ENCODE assay signal across 8 cellular contexts in genomic region chr1:86507935-86508582, GRCh38. TPM values are rescaled to one million over a fixed set of nuclear protein-coding genes. Genes with fewer than 3 reads are reported as not detected.
DNase-seq lines count a peak whose midpoint lies in the region; ATAC-seq, FAIRE-seq and TF ChIP-seq lines count a peak whose summit lies in the region.

No MANE protein-coding gene starts in this region.

- no peak overlapping the region for H3K4me3 Mint-ChIP-seq in CD4-positive, alpha-beta T cell
- H3K4me3 Mint-ChIP-seq in progenitor cell of endocrine pancreas (ENCODE audit: low read depth), result no peak overlapping the region

- H3K36me3 Mint-ChIP-seq in CD4-positive, alpha-beta T cell (ENCODE audit: low read depth), result no peaks in the 10 kb centered on the region
- H3K36me3 Mint-ChIP-seq in progenitor cell of endocrine pancreas (ENCODE audit: insufficient read depth), result no peaks in the 10 kb centered on the region

- DNase-seq in CD4-positive, alpha-beta T cell, result no peak
- DNase-seq in GM18507 (ENCODE audit: extremely low spot score, insufficient read length, low read depth) (no peak), NCI-H345 treated with DMSO at 0.1 percent for 48 hours (lab: John Stamatoyannopoulos, UW; ENCODE audit: unreplicated experiment) (peak; percentile 18), dorsolateral prefrontal cortex (no peak), progenitor cell of endocrine pancreas (ENCODE audit: low spot score, unreplicated experiment) (no peak), superior temporal gyrus (ENCODE audit: extremely low spot score) (no peak)
- no peak for DNase-seq in activated T-cell treated with anti-CD3 and anti-CD28 coated beads, Interleukin-2, amount 50 U/mL, for 1 hour

- no peak overlapping the region for H3K27ac ChIP-seq in CD4-positive, alpha-beta T cell (ENCODE audit: low read depth, low read length)
- H3K27ac ChIP-seq in dorsolateral prefrontal cortex, result no peak overlapping the region

- H3K4me3 ChIP-seq in dorsolateral prefrontal cortex, result no peak overlapping the region

- peak; percentile 52 for ATAC-seq in CD4-positive, alpha-beta T cell (ENCODE audit: poor library complexity)
- no peak for ATAC-seq in GM19328 (IDR thresholded peaks at IDR 0.05; ENCODE audit: unreplicated experiment)

- peaks cover 12% of the 10 kb centered on the region for H3K27me3 Mint-ChIP-seq in CD4-positive, alpha-beta T cell
- peaks cover 29% of the 10 kb centered on the region for H3K27me3 Mint-ChIP-seq in progenitor cell of endocrine pancreas

- peak; percentile 45 for TF ChIP-seq CTCF in CD4-positive, alpha-beta T cell (IDR thresholded peaks at IDR 0.05)
- peak in 54 of 56 donors; percentile 15 to 70 (median 55) for TF ChIP-seq CTCF in dorsolateral prefrontal cortex (IDR thresholded peaks at IDR 0.05 in 54 of 56, conservative IDR thresholded peaks at IDR 0.05 in 2 of 56; ENCODE audit: low read depth in 1 of 56, partially characterized antibody in 56 of 56)
- peak; percentile 54 for TF ChIP-seq CTCF in progenitor cell of endocrine pancreas (IDR thresholded peaks at IDR 0.05; ENCODE audit: unreplicated experiment)

- H3K9me3 ChIP-seq in CD4-positive, alpha-beta T cell (ENCODE audit: control insufficient read depth, low read length), result no peaks in the 10 kb centered on the region

- peaks cover 7% of the 10 kb centered on the region for H3K4me1 Mint-ChIP-seq in CD4-positive, alpha-beta T cell (ENCODE audit: low read depth)
- peaks cover 6% of the 10 kb centered on the region for H3K4me1 Mint-ChIP-seq in progenitor cell of endocrine pancreas (ENCODE audit: low read depth)

- H3K27ac Mint-ChIP-seq in CD4-positive, alpha-beta T cell, result no peak overlapping the region
- H3K27ac Mint-ChIP-seq in progenitor cell of endocrine pancreas, result no peak overlapping the region

- intact Hi-C loops in CD4-positive, alpha-beta T cell (cut with DNase I, micrococcal nuclease), result loop anchor here in 1 of 2 experiments (10.0 kb wide), 1 partner anchor 197 kb away; the partner anchor contains the start of gene SH3GLB1
- intact Hi-C loops in dorsolateral prefrontal cortex (cut with DNase I), result loop anchor here (2.0 to 10.0 kb wide), 3 partner anchors 83 to 131 kb away; partner anchors contain the start of gene CLCA2 (in 1 of the 2)

- POLR2A ChIA-PET in CD4-positive, alpha-beta T cell (lab: Charles Lee), result no interaction called here

- no peaks in the 10 kb centered on the region for H3K27me3 ChIP-seq in CD4-positive, alpha-beta T cell (ENCODE audit: control insufficient read depth, insufficient read depth, low read length)
- no peaks in the 10 kb centered on the region for H3K27me3 ChIP-seq in dorsolateral prefrontal cortex

- CTCF ChIA-PET in CD4-positive, alpha-beta T cell (lab: Charles Lee), result interaction anchor here (1.0 to 2.2 kb wide), 3 partner anchors 123 to 144 kb away, joined by 3 to 8 read pairs (median 3); no protein-coding TSS in a partner anchor

- H3K9me3 Mint-ChIP-seq in CD4-positive, alpha-beta T cell, result no peaks in the 10 kb centered on the region
- H3K9me3 Mint-ChIP-seq in progenitor cell of endocrine pancreas (ENCODE audit: low read depth), result no peaks in the 10 kb centered on the region

- peak; percentile 86 for FAIRE-seq in GM18507 (lab: Jason Lieb, UNC)

RNA-seq across cellular contexts. Expression of gene CLCA4, which starts 38.8 kb away (rescaled TPM):
- not detected for total RNA-seq in CD4-positive, alpha-beta T cell
- total RNA-seq in dorsolateral prefrontal cortex, result 10 to 100 TPM in 25 of 120 experiments, 1 to 10 TPM in 92, under 1 TPM in 3; 0.93 to 27.9 (median 5.7) TPM
- total RNA-seq in progenitor cell of endocrine pancreas, result not detected in 2 replicates

RNA-seq across cellular contexts. Expression of gene CLCA1, which starts 39.3 kb away (rescaled TPM):
- total RNA-seq in CD4-positive, alpha-beta T cell, result not detected
- total RNA-seq in dorsolateral prefrontal cortex (under 1 TPM in 1 of 120 experiments, not detected in 119; 0.20 TPM), progenitor cell of endocrine pancreas (not detected in 2 replicates)
